10 cellular contexts compared by ENCODE assay signal in genomic region chr18:48800877-48801727, GRCh38.
A peak's percentile ranks its signal among the peaks of the same experiment; 100 is the strongest.
DNase-seq lines count a peak whose midpoint lies in the region; ATAC-seq, FAIRE-seq and TF ChIP-seq lines count a peak whose summit lies in the region.
"Had no signal": no experiment of that assay in that cellular context is flagged by ENCODE, and none has a peak within 500 bp of the region (broad histone marks: within the 10 kb centered on the region; RNA-seq: fewer than 3 reads in every experiment).

No MANE protein-coding gene starts in this region.

- in situ Hi-C loops in GM12878 (cut with MboI): loop anchor here (25.0 kb wide), 1 partner anchor 1486 kb away; the partner anchor contains the start of genes CXXC1 and MBD1

- no peak for TF ChIP-seq RAD21 in GM12878 (IDR thresholded peaks at IDR 0.05; ENCODE audit: insufficient read depth, low read depth, low read length)

- no peaks in the 10 kb centered on the region for H3K79me2 ChIP-seq in GM12878 (ENCODE audit: control insufficient read depth, insufficient read depth, low read length)

- H3K36me3 ChIP-seq in GM12878 (ENCODE audit: control insufficient read depth in 2 of 2, insufficient read depth in 2 of 2, low read length in 1 of 2) (peaks cover 0 to 2% of the 10 kb centered on the region in 2 experiments; a peak in 1 of 4 replicates), small intestine (ENCODE audit: control insufficient read depth in 2 of 2, insufficient read depth in 2 of 2, low read length in 2 of 2) (no peaks in the 10 kb centered on the region)

- POLR2A ChIA-PET in GM12878 (lab: Charles Lee): interaction anchor here (0.8 to 3.2 kb wide), 18 partner anchors 9 to 361 kb away, joined by 3 to 31 read pairs (median 6); no protein-coding TSS in a partner anchor

- TF ChIP-seq POLR2A in GM12878 (IDR thresholded peaks at IDR 0.05; ENCODE audit: low read depth, low read length): peak; percentile 60; the same call in 1 of the 2 replicates

- H3K9me3 ChIP-seq in GM12878 (replicated peaks; ENCODE audit: control insufficient read depth, insufficient read depth, low read length) (no peaks in the 10 kb centered on the region), small intestine (ENCODE audit: control insufficient read depth, low read depth) (no peaks in the 10 kb centered on the region)

- H3K27me3 ChIP-seq in GM12878 (replicated peaks in 1 of 2; ENCODE audit: control insufficient read depth in 2 of 2, insufficient read depth in 2 of 2, low read length in 1 of 2): no peaks in the 10 kb centered on the region
- H3K27me3 ChIP-seq in small intestine (ENCODE audit: control insufficient read depth in 2 of 2, insufficient read depth in 2 of 2, low read length in 2 of 2): no peaks in the 10 kb centered on the region

- H2AFZ ChIP-seq in GM12878 (ENCODE audit: control insufficient read depth, low read depth, low read length): peak overlapping the region; percentile 65

- H3K4me3 ChIP-seq in GM12878 (peak overlapping the region; percentile 36; the same call in 1 of the 2 replicates), small intestine (ENCODE audit: low read depth in 1 of 2, low read length in 2 of 2) (no peak overlapping the region)

- intact Hi-C loops in GM12878 (cut with micrococcal nuclease; ENCODE audit: unreplicated experiment): loop anchor here (1.0 to 2.0 kb wide), 3 partner anchors 16 to 34 kb away; no protein-coding TSS in a partner anchor

- DNase-seq in activated gamma-delta T cell treated with Interleukin-2 at 50 U/mL for 16 hours (peak; percentile 1), activated gamma-delta T cell (lab: John Stamatoyannopoulos, UW) (no peak), GM12878 (ENCODE audit: low read depth, low spot score) (peak; percentile 89), small intestine (no peak), superior temporal gyrus (ENCODE audit: extremely low spot score) (no peak), NCI-H82 treated with DMSO at 0.1 percent for 48 hours (lab: John Stamatoyannopoulos, UW; ENCODE audit: unreplicated experiment) (no peak), NCI-H2171 (lab: John Stamatoyannopoulos, UW) (no peak)

- WGBS in GM12878 (ENCODE audit: insufficient coverage, insufficient replicate concordance, low lambda C conversion rate, missing lambda C conversion rate): under 1% methylated on average over 14 of the region's 14 CpGs
- WGBS in small intestine, 3 donors: 70 to 73% (median 72%) methylated on average over 14 of the region's 14 CpGs

- H3K9ac ChIP-seq in GM12878 (ENCODE audit: control insufficient read depth, insufficient read depth, low read length): peak overlapping the region; percentile 64

- H3K27ac ChIP-seq in GM12878 (ENCODE audit: control insufficient read depth, insufficient read depth) (peak overlapping the region; percentile 92), small intestine (ENCODE audit: low read depth in 1 of 2, low read length in 1 of 2) (peak overlapping the region; percentile 78 to 82)

- SMC1A ChIA-PET in GM12878 (lab: Charles Lee; ENCODE audit: uncharacterized antibody, unreplicated experiment): interaction anchor here (0.8 to 3.4 kb wide), 26 partner anchors 9 to 377 kb away, joined by 3 to 64 read pairs (median 5); no protein-coding TSS in a partner anchor

- peak; percentile 43 for ATAC-seq in HG03103 (IDR thresholded peaks at IDR 0.05; ENCODE audit: low read depth, unreplicated experiment)
- peak; percentile 87 for ATAC-seq in GM12878
- ATAC-seq: CD8-positive, alpha-beta T cell; T-cell had no signal

- H4K20me1 ChIP-seq in GM12878 (ENCODE audit: control insufficient read depth, insufficient read depth): no peaks in the 10 kb centered on the region

- RAD21 ChIA-PET in GM12878 (lab: Charles Lee; ENCODE audit: unreplicated experiment): interaction anchor here (0.6 to 5.1 kb wide), 27 partner anchors 11 to 361 kb away, joined by 3 to 86 read pairs (median 5); no protein-coding TSS in a partner anchor

- FAIRE-seq in GM12878 (lab: Jason Lieb, UNC): peak; percentile 93
- no peak for FAIRE-seq in small intestine (lab: Jason Lieb, UNC)

- TF ChIP-seq EP300 in GM12878 (IDR thresholded peaks at IDR 0.05; ENCODE audit: borderline replicate concordance in 1 of 2, control insufficient read depth in 1 of 2, low read depth in 2 of 2, low read length in 2 of 2): peak; percentile 87 to 93

- H3K4me1 ChIP-seq in GM12878 (ENCODE audit: control insufficient read depth, insufficient read depth, low read length): peaks cover 52% of the 10 kb centered on the region
- H3K4me1 ChIP-seq in small intestine (ENCODE audit: control insufficient read depth in 2 of 2, insufficient read depth in 1 of 2, low read depth in 1 of 2, low read length in 1 of 2): peaks cover 2 to 9% of the 10 kb centered on the region in 2 donors

- no peak for TF ChIP-seq CTCF in GM12878 (IDR thresholded peaks at IDR 0.05 in 2 of 3, conservative IDR thresholded peaks at IDR 0.05 in 1 of 3; ENCODE audit: control insufficient read depth in 2 of 3, extremely low read depth in 1 of 3, insufficient read depth in 1 of 3, low read depth in 3 of 3, low read length in 3 of 3)

- CTCF ChIA-PET in GM12878 (lab: Yijun Ruan, JAX): interaction anchor here (0.6 to 3.2 kb wide), 13 partner anchors 9 to 378 kb away, joined by 3 to 36 read pairs (median 4); no protein-coding TSS in a partner anchor

- H3K4me2 ChIP-seq in GM12878 (ENCODE audit: control insufficient read depth, insufficient read depth): peak overlapping the region; percentile 88

- no TSS peak for BruUV-seq in GM12878 (replicated peaks; lab: Mats Ljungman, UMichigan)

TF ChIP-seq in GM12878, 131 proteins besides CTCF, POLR2A, EP300 and RAD21 (continues in another document):
- 0 out of 2 replicates have a peak, but pooled peaks have one; percentile 92 for TF ChIP-seq ZNF24 (IDR thresholded peaks at IDR 0.05)
- peak in 1 of 2 experiments; percentile 79; a peak in 2 of 4 replicates for TF ChIP-seq ETV6 (conservative IDR thresholded peaks at IDR 0.05 in 1 of 2, IDR thresholded peaks at IDR 0.05 in 1 of 2; ENCODE audit: borderline replicate concordance in 1 of 2, low read depth in 1 of 2)
- TF ChIP-seq PAX8 (IDR thresholded peaks at IDR 0.05): no peak
- TF ChIP-seq TBL1XR1 (IDR thresholded peaks at IDR 0.05; ENCODE audit: low read depth, low read length): peak; percentile 98
- TF ChIP-seq EZH2 (IDR thresholded peaks at IDR 0.05; ENCODE audit: borderline replicate concordance, control insufficient read depth, low read depth, low read length): no peak
- no peak for TF ChIP-seq E2F8 (IDR thresholded peaks at IDR 0.05; ENCODE audit: low read depth, partially characterized antibody)
- peak; percentile 46; the same call in 1 of the 2 replicates for TF ChIP-seq ZNF207 (IDR thresholded peaks at IDR 0.05; ENCODE audit: borderline replicate concordance)
- TF ChIP-seq IKZF1 (conservative IDR thresholded peaks at IDR 0.05): peak; percentile 96
- peak; percentile 91 for TF ChIP-seq NR2F1 (conservative IDR thresholded peaks at IDR 0.05)
- TF ChIP-seq TCF12 (IDR thresholded peaks at IDR 0.05; ENCODE audit: low read depth, low read length): 0 out of 2 replicates have a peak, but pooled peaks have one; percentile 12
- no peak for TF ChIP-seq SREBF2 (IDR thresholded peaks at IDR 0.05; ENCODE audit: low read length)
- peak; percentile 77 for TF ChIP-seq PAX5 (IDR thresholded peaks at IDR 0.05; ENCODE audit: borderline replicate concordance, low read depth, low read length)
- no peak for TF ChIP-seq ZNF622 (IDR thresholded peaks at IDR 0.05)

Comparison
In these comparisons a context has a peak if more than half of its experiments do, and no peak if none do; other contexts are left out.
1. DNase-seq: peak in activated gamma-delta T cell treated with Interleukin-2 at 50 U/mL for 16 hours (single experiment) and GM12878 (single experiment); none in activated gamma-delta T cell (single experiment), small intestine (single experiment), superior temporal gyrus (single experiment), NCI-H82 treated with DMSO at 0.1 percent for 48 hours (single experiment) and NCI-H2171 (single experiment).